ENCODE assay signal across 35 cellular contexts in genomic region chr6:70234561-70235236, GRCh38.
"Had no signal": no experiment of that assay in that cellular context is flagged by ENCODE, and none has a peak within 500 bp of the region (broad histone marks: within the 10 kb centered on the region; RNA-seq: fewer than 3 reads in every experiment).

No MANE protein-coding gene starts in this region.

- H3K4me3 ChIP-seq: ascending aorta, breast epithelium, cardiac muscle cell, coronary artery, dorsolateral prefrontal cortex, esophagus muscularis mucosa, gastrocnemius medialis, heart left ventricle had no signal

- H3K36me3 ChIP-seq: ascending aorta, breast epithelium, cardiac muscle cell, esophagus muscularis mucosa, gastrocnemius medialis, heart left ventricle, WERI-Rb-1 had no signal

- DNase-seq: activated B cell treated with CpG ODN at 0.5 μM for 24 hours; activated CD4-positive, alpha-beta memory T cell treated with anti-CD3 and anti-CD28 coated beads for 36 hours; activated CD4-positive, alpha-beta T cell treated with anti-CD3 and anti-CD28 coated beads, Interleukin-2, amount 10 ng/mL, durations not matched to agents 24 days and 14 days; activated CD8-positive, alpha-beta memory T cell treated with anti-CD3 and anti-CD28 coated beads, Interleukin-2, amount 10 ng/mL, durations not matched to agents 7 days and 5 days; activated CD8-positive, alpha-beta memory T cell treated with anti-CD3 and anti-CD28 coated beads, Interleukin-2, amount 50 U/mL, for 48 hours; activated CD8-positive, alpha-beta T cell treated with anti-CD3 and anti-CD28 coated beads, Interleukin-2, amount 10 ng/mL, durations not matched to agents 7 days and 5 days; activated gamma-delta T cell; activated naive CD4-positive, alpha-beta T cell; activated naive CD4-positive, alpha-beta T cell treated with anti-CD3 and anti-CD28 coated beads, Interleukin-2, amount 10 ng/mL, durations not matched to agents 7 days and 5 days; activated naive CD8-positive, alpha-beta T cell treated with anti-CD3 and anti-CD28 coated beads, Interleukin-2, amount 10 ng/mL, durations not matched to agents 7 days and 5 days; activated T-cell treated with anti-CD3 and anti-CD28 coated beads for 4 hours; activated T-cell treated with anti-CD3 and anti-CD28 coated beads, Interleukin-2, amount 50 U/mL, for 24 hours; activated T-cell treated with anti-CD3 and anti-CD28 coated beads, Interleukin-2, amount 50 U/mL, for 72 hours; central memory CD4-positive, alpha-beta T cell; cerebellar nuclear complex; dorsolateral prefrontal cortex; effector memory CD4-positive, alpha-beta T cell; endodermal cell; foreskin keratinocyte; gastrocnemius medialis; glutamatergic neuron; heart left ventricle; T-helper 17 cell; T1000; WERI-Rb-1 had no signal

- H3K4me3 Mint-ChIP-seq: activated B cell treated with CpG ODN at 0.5 μM for 24 hours; activated CD4-positive, alpha-beta memory T cell treated with anti-CD3 and anti-CD28 coated beads for 36 hours; activated CD4-positive, alpha-beta T cell treated with anti-CD3 and anti-CD28 coated beads, Interleukin-2, amount 10 ng/mL, durations not matched to agents 24 days and 14 days; activated CD8-positive, alpha-beta memory T cell treated with anti-CD3 and anti-CD28 coated beads, Interleukin-2, amount 10 ng/mL, durations not matched to agents 7 days and 5 days; activated CD8-positive, alpha-beta T cell treated with anti-CD3 and anti-CD28 coated beads, Interleukin-2, amount 10 ng/mL, durations not matched to agents 7 days and 5 days; activated naive CD4-positive, alpha-beta T cell treated with anti-CD3 and anti-CD28 coated beads, Interleukin-2, amount 10 ng/mL, durations not matched to agents 7 days and 5 days; activated naive CD8-positive, alpha-beta T cell treated with anti-CD3 and anti-CD28 coated beads, Interleukin-2, amount 10 ng/mL, durations not matched to agents 7 days and 5 days; activated T-cell treated with anti-CD3 and anti-CD28 coated beads, Interleukin-2, amount 50 U/mL, for 24 hours; activated T-cell treated with anti-CD3 and anti-CD28 coated beads, Interleukin-2, amount 50 U/mL, for 72 hours; brain; dendritic cell treated with granulocyte-macrophage colony-stimulating factor and Interleukin-4, amounts not matched to agents 40 ng/mL and 50 ng/mL, for 4 days; endodermal cell; T-helper 17 cell; T-helper 2 cell treated with Interferon-gamma antibody and Interleukin-4, amounts not matched to agents 5 μg/mL and 100 μg/mL, for 36 hours had no signal

- H3K4me1 ChIP-seq: ascending aorta, breast epithelium, esophagus muscularis mucosa, foreskin keratinocyte, gastrocnemius medialis, heart left ventricle had no signal

- H3K4me1 Mint-ChIP-seq: activated B cell treated with CpG ODN at 0.5 μM for 24 hours; activated CD4-positive, alpha-beta T cell treated with anti-CD3 and anti-CD28 coated beads, Interleukin-2, amount 10 ng/mL, durations not matched to agents 24 days and 14 days; activated CD8-positive, alpha-beta memory T cell treated with anti-CD3 and anti-CD28 coated beads, Interleukin-2, amount 10 ng/mL, durations not matched to agents 7 days and 5 days; activated naive CD4-positive, alpha-beta T cell treated with anti-CD3 and anti-CD28 coated beads, Interleukin-2, amount 10 ng/mL, durations not matched to agents 7 days and 5 days; activated naive CD8-positive, alpha-beta T cell treated with anti-CD3 and anti-CD28 coated beads, Interleukin-2, amount 10 ng/mL, durations not matched to agents 7 days and 5 days; endodermal cell; T-helper 17 cell had no signal

- H3K36me3 Mint-ChIP-seq: activated CD4-positive, alpha-beta memory T cell treated with anti-CD3 and anti-CD28 coated beads for 36 hours; activated CD8-positive, alpha-beta memory T cell treated with anti-CD3 and anti-CD28 coated beads, Interleukin-2, amount 10 ng/mL, durations not matched to agents 7 days and 5 days; activated naive CD4-positive, alpha-beta T cell treated with anti-CD3 and anti-CD28 coated beads, Interleukin-2, amount 10 ng/mL, durations not matched to agents 7 days and 5 days; activated naive CD4-positive, alpha-beta T cell treated with anti-CD3 and anti-CD28 coated beads, Interleukin-2, amount 50 U/mL, for 72 hours; activated naive CD8-positive, alpha-beta T cell treated with anti-CD3 and anti-CD28 coated beads, Interleukin-2, amount 10 ng/mL, durations not matched to agents 7 days and 5 days; brain had no signal

- H3K9me3 Mint-ChIP-seq: activated B cell treated with CpG ODN at 0.5 μM for 24 hours; activated CD4-positive, alpha-beta memory T cell treated with anti-CD3 and anti-CD28 coated beads for 36 hours; activated CD4-positive, alpha-beta T cell treated with anti-CD3 and anti-CD28 coated beads, Interleukin-2, amount 10 ng/mL, durations not matched to agents 24 days and 14 days; activated naive CD4-positive, alpha-beta T cell treated with anti-CD3 and anti-CD28 coated beads, Interleukin-2, amount 10 ng/mL, durations not matched to agents 7 days and 5 days; activated naive CD4-positive, alpha-beta T cell treated with anti-CD3 and anti-CD28 coated beads, Interleukin-2, amount 50 U/mL, for 72 hours; activated naive CD8-positive, alpha-beta T cell treated with anti-CD3 and anti-CD28 coated beads, Interleukin-2, amount 10 ng/mL, durations not matched to agents 7 days and 5 days; activated T-cell treated with anti-CD3 and anti-CD28 coated beads, Interleukin-2, amount 50 U/mL, for 24 hours; activated T-cell treated with anti-CD3 and anti-CD28 coated beads, Interleukin-2, amount 50 U/mL, for 72 hours; brain; dendritic cell treated with granulocyte-macrophage colony-stimulating factor and Interleukin-4, amounts not matched to agents 40 ng/mL and 50 ng/mL, for 4 days; endodermal cell; T-helper 2 cell treated with Interferon-gamma antibody and Interleukin-4, amounts not matched to agents 5 μg/mL and 100 μg/mL, for 36 hours had no signal

- H3K27me3 Mint-ChIP-seq: brain; dendritic cell treated with granulocyte-macrophage colony-stimulating factor and Interleukin-4, amounts not matched to agents 40 ng/mL and 50 ng/mL, for 4 days had no signal

- H3K9me3 ChIP-seq: ascending aorta, breast epithelium, esophagus muscularis mucosa, gastrocnemius medialis, heart left ventricle had no signal

- H3K27ac Mint-ChIP-seq: activated B cell treated with CpG ODN at 0.5 μM for 24 hours; activated CD4-positive, alpha-beta memory T cell treated with anti-CD3 and anti-CD28 coated beads for 36 hours; activated CD4-positive, alpha-beta T cell treated with anti-CD3 and anti-CD28 coated beads, Interleukin-2, amount 10 ng/mL, durations not matched to agents 24 days and 14 days; activated CD8-positive, alpha-beta memory T cell treated with anti-CD3 and anti-CD28 coated beads, Interleukin-2, amount 10 ng/mL, durations not matched to agents 7 days and 5 days; activated CD8-positive, alpha-beta T cell treated with anti-CD3 and anti-CD28 coated beads, Interleukin-2, amount 10 ng/mL, durations not matched to agents 7 days and 5 days; activated naive CD4-positive, alpha-beta T cell treated with anti-CD3 and anti-CD28 coated beads, Interleukin-2, amount 10 ng/mL, durations not matched to agents 7 days and 5 days; activated naive CD4-positive, alpha-beta T cell treated with anti-CD3 and anti-CD28 coated beads, Interleukin-2, amount 50 U/mL, for 72 hours; activated naive CD8-positive, alpha-beta T cell treated with anti-CD3 and anti-CD28 coated beads, Interleukin-2, amount 10 ng/mL, durations not matched to agents 7 days and 5 days; activated T-cell treated with anti-CD3 and anti-CD28 coated beads, Interleukin-2, amount 50 U/mL, for 24 hours; activated T-cell treated with anti-CD3 and anti-CD28 coated beads, Interleukin-2, amount 50 U/mL, for 72 hours; brain; dendritic cell treated with granulocyte-macrophage colony-stimulating factor and Interleukin-4, amounts not matched to agents 40 ng/mL and 50 ng/mL, for 4 days; endodermal cell; T-helper 17 cell; T-helper 2 cell treated with Interferon-gamma antibody and Interleukin-4, amounts not matched to agents 5 μg/mL and 100 μg/mL, for 36 hours had no signal

- H3K27ac ChIP-seq: ascending aorta, breast epithelium, cardiac muscle cell, coronary artery, dorsolateral prefrontal cortex, esophagus muscularis mucosa, foreskin keratinocyte, gastrocnemius medialis, heart left ventricle, WERI-Rb-1 had no signal

- H3K27me3 ChIP-seq: ascending aorta, breast epithelium, cardiac muscle cell, esophagus muscularis mucosa, gastrocnemius medialis had no signal

- ATAC-seq: activated CD4-positive, CD25-positive, alpha-beta regulatory T cell treated with anti-CD3 and anti-CD28 coated beads, Interleukin-2, amount 50 U/mL, for 24 hours; activated CD8-positive, alpha-beta memory T cell treated with anti-CD3 and anti-CD28 coated beads, Interleukin-2, amount 10 ng/mL, durations not matched to agents 7 days and 5 days; activated CD8-positive, alpha-beta T cell treated with anti-CD3 and anti-CD28 coated beads, Interleukin-2, amount 10 ng/mL, durations not matched to agents 7 days and 5 days; activated naive CD4-positive, alpha-beta T cell treated with anti-CD3 and anti-CD28 coated beads, Interleukin-2, amount 50 U/mL, for 72 hours; activated T-cell treated with anti-CD3 and anti-CD28 coated beads, Interleukin-2, amount 50 U/mL, for 72 hours; foreskin keratinocyte; gastrocnemius medialis; heart left ventricle; T-helper 17 cell had no signal
